ENCODE assay signal across 27 cellular contexts in genomic region chr6:24607310-24607709, GRCh38. TPM values are rescaled to one million over a fixed set of nuclear protein-coding genes. Genes with fewer than 3 reads are reported as not detected.
"Had no signal": no experiment of that assay in that cellular context is flagged by ENCODE, and none has a peak within 500 bp of the region (broad histone marks: within the 10 kb centered on the region; RNA-seq: fewer than 3 reads in every experiment).

No MANE protein-coding gene starts in this region.

- H3K36me3 Mint-ChIP-seq: immature natural killer cell, mesothelial cell of epicardium had no signal

- DNase-seq: colonic mucosa; cortex of kidney; effector CD8-positive, alpha-beta T cell; effector memory CD8-positive, alpha-beta T cell; endodermal cell; erythroblast; esophagus squamous epithelium; foreskin fibroblast; foreskin melanocyte; gastrocnemius medialis; glutamatergic neuron; head of caudate nucleus; heart right ventricle; hypothalamus; immature natural killer cell; kidney glomerular epithelial cell; left lung; left ventricle myocardium superior; lower lobe of right lung; mesenchymal stem cell had no signal

- H3K27ac Mint-ChIP-seq: dendritic cell treated with granulocyte-macrophage colony-stimulating factor and Interleukin-4, amounts not matched to agents 40 ng/mL and 50 ng/mL, for 4 days; effector memory CD8-positive, alpha-beta T cell; endodermal cell; immature natural killer cell; mesothelial cell of epicardium had no signal

- ATAC-seq: effector memory CD8-positive, alpha-beta T cell; esophagus mucosa; gastrocnemius medialis; heart right ventricle; left lung; left ventricle myocardium superior; lower lobe of right lung had no signal

- H3K4me1 Mint-ChIP-seq: endodermal cell, immature natural killer cell, mesothelial cell of epicardium had no signal

- H3K4me3 Mint-ChIP-seq: dendritic cell treated with granulocyte-macrophage colony-stimulating factor and Interleukin-4, amounts not matched to agents 40 ng/mL and 50 ng/mL, for 4 days; effector memory CD8-positive, alpha-beta T cell; endodermal cell; immature natural killer cell; mesothelial cell of epicardium had no signal

- H3K27me3 Mint-ChIP-seq: dendritic cell treated with granulocyte-macrophage colony-stimulating factor and Interleukin-4, amounts not matched to agents 40 ng/mL and 50 ng/mL, for 4 days had no signal

- H3K9me3 Mint-ChIP-seq: dendritic cell treated with granulocyte-macrophage colony-stimulating factor and Interleukin-4, amounts not matched to agents 40 ng/mL and 50 ng/mL, for 4 days; effector memory CD8-positive, alpha-beta T cell; endodermal cell; immature natural killer cell; mesothelial cell of epicardium had no signal

- FAIRE-seq: endometrium, keratinocyte had no signal

RNA-seq across cellular contexts. Expression of gene KIAA0319, which starts 38.7 kb away (rescaled TPM):
- total RNA-seq: esophagus mucosa, gastrocnemius medialis, glomerular endothelial cell, left ventricle myocardium superior, lung microvascular endothelial cell had no signal
- polyA plus RNA-seq: heart right ventricle, immature natural killer cell had no signal
